ENCODE assay signal across 1 cellular context in the genomic region with DNA sequence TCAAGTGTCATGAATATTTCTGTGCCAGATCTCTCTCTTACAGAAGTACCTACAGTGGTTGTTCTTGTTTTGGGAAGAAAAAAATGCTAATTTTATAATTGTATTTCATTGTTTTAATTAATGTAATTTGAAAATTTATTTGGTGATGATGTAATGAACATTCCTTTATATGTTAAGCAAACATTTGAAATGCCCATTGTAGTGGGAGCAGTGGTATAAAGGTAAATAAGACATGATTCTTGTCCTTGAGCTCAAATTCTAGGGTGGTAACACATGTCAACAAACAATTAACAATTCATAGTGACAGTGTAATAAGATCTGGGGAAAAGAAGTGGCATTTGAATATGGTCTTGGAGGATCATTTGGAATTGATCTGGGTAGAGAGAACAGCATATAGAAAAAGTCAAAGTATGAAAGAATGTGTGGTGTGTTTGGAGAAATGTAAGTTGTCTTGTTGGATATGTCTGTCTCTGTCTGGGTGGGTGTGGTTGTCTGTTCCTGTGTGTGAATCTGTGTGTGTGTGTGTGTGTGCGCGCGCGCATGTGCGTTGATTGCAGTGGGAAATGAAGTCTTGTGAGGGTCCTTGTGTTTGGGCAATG.
TF ChIP-seq lines count a peak whose summit lies in the region.

No MANE protein-coding gene starts in this region.

TF ChIP-seq in GM12878, 131 proteins besides CTCF, POLR2A, EP300 and RAD21:
- no peak for TF ChIP-seq BACH1 (IDR thresholded peaks at IDR 0.05; ENCODE audit: borderline replicate concordance)
- TF ChIP-seq, protein P1, sequence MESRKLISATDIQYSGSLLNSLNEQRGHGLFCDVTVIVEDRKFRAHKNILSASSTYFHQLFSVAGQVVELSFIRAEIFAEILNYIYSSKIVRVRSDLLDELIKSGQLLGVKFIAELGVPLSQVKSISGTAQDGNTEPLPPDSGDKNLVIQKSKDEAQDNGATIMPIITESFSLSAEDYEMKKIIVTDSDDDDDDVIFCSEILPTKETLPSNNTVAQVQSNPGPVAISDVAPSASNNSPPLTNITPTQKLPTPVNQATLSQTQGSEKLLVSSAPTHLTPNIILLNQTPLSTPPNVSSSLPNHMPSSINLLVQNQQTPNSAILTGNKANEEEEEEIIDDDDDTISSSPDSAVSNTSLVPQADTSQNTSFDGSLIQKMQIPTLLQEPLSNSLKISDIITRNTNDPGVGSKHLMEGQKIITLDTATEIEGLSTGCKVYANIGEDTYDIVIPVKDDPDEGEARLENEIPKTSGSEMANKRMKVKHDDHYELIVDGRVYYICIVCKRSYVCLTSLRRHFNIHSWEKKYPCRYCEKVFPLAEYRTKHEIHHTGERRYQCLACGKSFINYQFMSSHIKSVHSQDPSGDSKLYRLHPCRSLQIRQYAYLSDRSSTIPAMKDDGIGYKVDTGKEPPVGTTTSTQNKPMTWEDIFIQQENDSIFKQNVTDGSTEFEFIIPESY (IDR thresholded peaks at IDR 0.05): 0 out of 2 replicates have a peak, but pooled peaks have one; percentile 41
